18 cellular contexts compared by ENCODE assay signal in the genomic region with DNA sequence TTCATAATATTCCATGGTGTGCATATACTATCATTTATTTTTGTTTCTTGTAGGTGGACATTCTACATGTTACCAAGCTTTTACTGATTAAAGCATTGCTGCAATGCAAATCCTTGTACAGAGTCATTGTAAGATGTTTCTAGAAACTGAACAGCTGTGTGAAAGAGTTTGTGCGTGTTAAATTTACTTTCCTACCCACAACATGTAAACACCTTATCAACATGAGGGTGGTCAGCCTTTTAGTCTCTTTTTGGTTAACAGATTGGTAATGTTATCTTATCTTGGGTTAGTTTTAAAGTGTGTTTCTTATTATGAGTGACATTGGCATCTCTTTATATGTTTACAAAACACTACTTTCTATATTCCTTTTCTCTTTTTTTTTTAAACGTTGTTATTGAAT.
"Had no signal": no experiment of that assay in that cellular context is flagged by ENCODE, and none has a peak within 500 bp of the region (broad histone marks: within the 10 kb centered on the region; RNA-seq: fewer than 3 reads in every experiment).

No MANE protein-coding gene starts in this region.

- H3K27me3 Mint-ChIP-seq: activated CD4-positive, alpha-beta memory T cell treated with anti-CD3 and anti-CD28 coated beads for 36 hours; activated CD8-positive, alpha-beta memory T cell treated with anti-CD3 and anti-CD28 coated beads, Interleukin-2, amount 10 ng/mL, durations not matched to agents 7 days and 5 days; activated naive CD4-positive, alpha-beta T cell treated with anti-CD3 and anti-CD28 coated beads, Interleukin-2, amount 10 ng/mL, durations not matched to agents 7 days and 5 days; activated T-cell treated with anti-CD3 and anti-CD28 coated beads, Interleukin-2, amount 50 U/mL, for 24 hours; memory B cell; progenitor cell of endocrine pancreas had no signal

- H3K4me1 Mint-ChIP-seq: activated CD8-positive, alpha-beta memory T cell treated with anti-CD3 and anti-CD28 coated beads, Interleukin-2, amount 10 ng/mL, durations not matched to agents 7 days and 5 days; activated naive CD4-positive, alpha-beta T cell treated with anti-CD3 and anti-CD28 coated beads, Interleukin-2, amount 10 ng/mL, durations not matched to agents 7 days and 5 days had no signal

- H3K36me3 Mint-ChIP-seq: activated CD8-positive, alpha-beta memory T cell treated with anti-CD3 and anti-CD28 coated beads, Interleukin-2, amount 10 ng/mL, durations not matched to agents 7 days and 5 days; activated naive CD4-positive, alpha-beta T cell treated with anti-CD3 and anti-CD28 coated beads, Interleukin-2, amount 10 ng/mL, durations not matched to agents 7 days and 5 days had no signal

- H3K36me3 ChIP-seq: cardiac muscle cell, right lobe of liver, uterus had no signal

- H3K9me3 Mint-ChIP-seq: activated CD4-positive, alpha-beta memory T cell treated with anti-CD3 and anti-CD28 coated beads for 36 hours; activated naive CD4-positive, alpha-beta T cell treated with anti-CD3 and anti-CD28 coated beads, Interleukin-2, amount 10 ng/mL, durations not matched to agents 7 days and 5 days; activated T-cell treated with anti-CD3 and anti-CD28 coated beads, Interleukin-2, amount 50 U/mL, for 24 hours; memory B cell; nephron had no signal

- ATAC-seq: activated CD8-positive, alpha-beta memory T cell treated with anti-CD3 and anti-CD28 coated beads, Interleukin-2, amount 10 ng/mL, durations not matched to agents 7 days and 5 days; left lung; SK-N-SH treated with all-trans-retinoic acid at 6 μM for 48 hours; stimulated activated naive CD8-positive, alpha-beta T cell treated with anti-CD3 and anti-CD28 coated beads, Interleukin-15, Interleukin-2, amounts not matched to agents 100 U/mL and 50 U/mL, for 24 hours had no signal

- DNase-seq: activated CD4-positive, alpha-beta memory T cell treated with anti-CD3 and anti-CD28 coated beads for 36 hours; activated CD4-positive, alpha-beta T cell treated with anti-CD3 and anti-CD28 coated beads for 1 hour; activated CD8-positive, alpha-beta memory T cell treated with anti-CD3 and anti-CD28 coated beads, Interleukin-2, amount 10 ng/mL, durations not matched to agents 7 days and 5 days; activated naive CD4-positive, alpha-beta T cell treated with anti-CD3 and anti-CD28 coated beads, Interleukin-2, amount 10 ng/mL, durations not matched to agents 7 days and 5 days; activated T-cell treated with anti-CD3 and anti-CD28 coated beads, Interleukin-2, amount 50 U/mL, for 24 hours; effector CD8-positive, alpha-beta T cell; foreskin melanocyte; left lung; right lobe of liver; stimulated activated naive CD8-positive, alpha-beta T cell treated with anti-CD3 and anti-CD28 coated beads, Interleukin-15, Interleukin-2, amounts not matched to agents 100 U/mL and 50 U/mL, for 24 hours; uterus had no signal

- H3K9me3 ChIP-seq: left lung, right lobe of liver, uterus had no signal

- H3K4me3 ChIP-seq: cardiac muscle cell, hepatocyte, left lung, right lobe of liver, uterus had no signal

- H3K4me1 ChIP-seq: uterus had no signal

- H3K27me3 ChIP-seq: cardiac muscle cell, hepatocyte, left lung, right lobe of liver, uterus had no signal

- H3K27ac Mint-ChIP-seq: activated CD4-positive, alpha-beta memory T cell treated with anti-CD3 and anti-CD28 coated beads for 36 hours; activated CD8-positive, alpha-beta memory T cell treated with anti-CD3 and anti-CD28 coated beads, Interleukin-2, amount 10 ng/mL, durations not matched to agents 7 days and 5 days; activated naive CD4-positive, alpha-beta T cell treated with anti-CD3 and anti-CD28 coated beads, Interleukin-2, amount 10 ng/mL, durations not matched to agents 7 days and 5 days; activated T-cell treated with anti-CD3 and anti-CD28 coated beads, Interleukin-2, amount 50 U/mL, for 24 hours; memory B cell; nephron; progenitor cell of endocrine pancreas had no signal

- H3K4me3 Mint-ChIP-seq: activated CD4-positive, alpha-beta memory T cell treated with anti-CD3 and anti-CD28 coated beads for 36 hours; activated CD8-positive, alpha-beta memory T cell treated with anti-CD3 and anti-CD28 coated beads, Interleukin-2, amount 10 ng/mL, durations not matched to agents 7 days and 5 days; activated naive CD4-positive, alpha-beta T cell treated with anti-CD3 and anti-CD28 coated beads, Interleukin-2, amount 10 ng/mL, durations not matched to agents 7 days and 5 days; activated T-cell treated with anti-CD3 and anti-CD28 coated beads, Interleukin-2, amount 50 U/mL, for 24 hours; memory B cell; nephron had no signal

- H3K27ac ChIP-seq: cardiac muscle cell, hepatocyte, left lung, uterus, VCaP had no signal
